Comparison of ENCODE assay signal across 28 cellular contexts in genomic region chr17:1568950-1569810, GRCh38. TPM values are rescaled to one million over a fixed set of nuclear protein-coding genes. Genes with fewer than 3 reads are reported as not detected.
DNase-seq lines count a peak whose midpoint lies in the region; ATAC-seq and TF ChIP-seq lines count a peak whose summit lies in the region.
"Had no signal": no experiment of that assay in that cellular context is flagged by ENCODE, and none has a peak within 500 bp of the region (broad histone marks: within the 10 kb centered on the region; RNA-seq: fewer than 3 reads in every experiment).

No MANE protein-coding gene starts in this region.

- H2BK15ac ChIP-seq in mesenchymal stem cell (ENCODE audit: low read depth, poor library complexity, severe bottlenecking): no peak overlapping the region

- H3K27ac Mint-ChIP-seq in chondrocyte (ENCODE audit: unreplicated experiment): no peak overlapping the region
- H3K27ac Mint-ChIP-seq: activated CD4-positive, alpha-beta memory T cell treated with anti-CD3 and anti-CD28 coated beads for 36 hours; T-helper 2 cell treated with Interferon-gamma antibody and Interleukin-4, amounts not matched to agents 5 μg/mL and 100 μg/mL, for 36 hours had no signal

- peaks cover 6% of the 10 kb centered on the region for H3K4me1 Mint-ChIP-seq in chondrocyte (ENCODE audit: low read depth)

- DNase-seq in DMS53 treated with DMSO at 0.1 percent for 48 hours (lab: John Stamatoyannopoulos, UW; ENCODE audit: unreplicated experiment) (peak; percentile 15), colonic mucosa (peak; percentile 41), mesenchymal stem cell (no peak), heart right ventricle (no peak), chondrocyte (ENCODE audit: low spot score) (no peak)
- DNase-seq: activated CD4-positive, alpha-beta memory T cell treated with anti-CD3 and anti-CD28 coated beads for 36 hours; activated naive CD4-positive, alpha-beta T cell; amniotic stem cell; CD4-positive, alpha-beta memory T cell; DMS79 treated with DMSO at 0.1 percent for 48 hours; dorsolateral prefrontal cortex; midbrain; NCI-H1092; NCI-H524 treated with DMSO at 0.1 percent for 48 hours; psoas muscle; SK-N-SH; stimulated activated CD4-positive, alpha-beta T cell treated with anti-CD3 and anti-CD28 coated beads, Interleukin-2, amount 100 ng/mL, for 48 hours; stomach; trophoblast cell had no signal

- H3K23ac ChIP-seq in mesenchymal stem cell (ENCODE audit: low read length in 2 of 2): no peak overlapping the region

- H3K36me3 ChIP-seq in OCI-LY1 (ENCODE audit: insufficient read depth, low read length) (peaks cover 9% of the 10 kb centered on the region), colonic mucosa (no peaks in the 10 kb centered on the region), mesenchymal stem cell (ENCODE audit: control insufficient read depth in 1 of 2, insufficient read depth in 2 of 2, low read depth in 1 of 2, low read length in 2 of 2) (no peaks in the 10 kb centered on the region), heart right ventricle (no peaks in the 10 kb centered on the region)
- H3K36me3 ChIP-seq: cardiac muscle cell, left lung, stomach had no signal

- H4K8ac ChIP-seq in mesenchymal stem cell (ENCODE audit: low read length): no peak overlapping the region

- no peak overlapping the region for H2BK12ac ChIP-seq in mesenchymal stem cell (ENCODE audit: low read length in 2 of 2)

- no peak for TF ChIP-seq CTCF in OCI-LY1 (IDR thresholded peaks at IDR 0.05; ENCODE audit: low read length)
- TF ChIP-seq CTCF in colonic mucosa (IDR thresholded peaks at IDR 0.05): no peak
- TF ChIP-seq CTCF in heart right ventricle (IDR thresholded peaks at IDR 0.05): no peak
- TF ChIP-seq CTCF in chondrocyte (IDR thresholded peaks at IDR 0.05): no peak

- H3K27ac ChIP-seq in OCI-LY1 (ENCODE audit: low read depth, low read length, poor library complexity, severe bottlenecking): peak overlapping the region; percentile 66
- no peak overlapping the region for H3K27ac ChIP-seq in colonic mucosa
- no peak overlapping the region for H3K27ac ChIP-seq in mesenchymal stem cell (ENCODE audit: low read length, poor library complexity, severe bottlenecking)
- no peak overlapping the region for H3K27ac ChIP-seq in heart right ventricle
- H3K27ac ChIP-seq: cardiac muscle cell, dorsolateral prefrontal cortex, left lung, psoas muscle, skin epidermis, stomach had no signal

- H4K91ac ChIP-seq in mesenchymal stem cell (ENCODE audit: low read length): peak overlapping the region; percentile 34

- 77% methylated on average over 27 of the region's 27 CpGs for WGBS in mesenchymal stem cell
- WGBS in heart right ventricle, 2 donors: 67 to 73% methylated on average over 27 of the region's 27 CpGs

- no peaks in the 10 kb centered on the region for H3K36me3 Mint-ChIP-seq in chondrocyte (ENCODE audit: low read depth)
- H3K36me3 Mint-ChIP-seq: activated CD4-positive, alpha-beta memory T cell treated with anti-CD3 and anti-CD28 coated beads for 36 hours; CD4-positive, alpha-beta memory T cell had no signal

- no peaks in the 10 kb centered on the region for H3K9me2 ChIP-seq in OCI-LY1 (ENCODE audit: low read depth, low read length)
- H3K9me2 ChIP-seq: SK-N-SH had no signal

- H2AK5ac ChIP-seq in mesenchymal stem cell (ENCODE audit: low read length, severe bottlenecking): no peak overlapping the region

- H3K79me2 ChIP-seq in OCI-LY1 (ENCODE audit: insufficient read depth, low read length): no peaks in the 10 kb centered on the region

- H3K4me2 ChIP-seq in OCI-LY1 (ENCODE audit: low read length) (peak overlapping the region; percentile 53), mesenchymal stem cell (ENCODE audit: low read length, poor library complexity, severe bottlenecking) (no peak overlapping the region)
- H3K4me2 ChIP-seq: SK-N-SH had no signal

- no peak overlapping the region for H2BK120ac ChIP-seq in mesenchymal stem cell (ENCODE audit: low read depth, low read length)

- H3K4me3 Mint-ChIP-seq in chondrocyte (ENCODE audit: unreplicated experiment): no peak overlapping the region
- H3K4me3 Mint-ChIP-seq: activated CD4-positive, alpha-beta memory T cell treated with anti-CD3 and anti-CD28 coated beads for 36 hours; T-helper 2 cell treated with Interferon-gamma antibody and Interleukin-4, amounts not matched to agents 5 μg/mL and 100 μg/mL, for 36 hours had no signal

- H3K4me3 ChIP-seq in OCI-LY1 (ENCODE audit: low read depth, low read length, poor library complexity, severe bottlenecking) (peak overlapping the region; percentile 33), colonic mucosa (no peak overlapping the region), mesenchymal stem cell (ENCODE audit: insufficient read depth in 1 of 2, low read depth in 1 of 2, low read length in 2 of 2) (no peak overlapping the region), heart right ventricle (no peak overlapping the region)
- H3K4me3 ChIP-seq: cardiac muscle cell, dorsolateral prefrontal cortex, left lung, psoas muscle, skin epidermis, stomach had no signal

- H3K79me1 ChIP-seq in mesenchymal stem cell (replicated peaks; ENCODE audit: low read length, poor library complexity, severe bottlenecking): no peaks in the 10 kb centered on the region

- H2AFZ ChIP-seq in OCI-LY1 (ENCODE audit: low read length) (no peak overlapping the region; the same call in 1 of the 2 replicates), mesenchymal stem cell (ENCODE audit: low read depth, low read length) (peak overlapping the region; percentile 49)

- no peaks in the 10 kb centered on the region for H3F3A ChIP-seq in OCI-LY1 (ENCODE audit: insufficient read depth, low read length)

- H3K27me3 ChIP-seq in OCI-LY1 (ENCODE audit: insufficient read depth, low read length) (no peaks in the 10 kb centered on the region), colonic mucosa (no peaks in the 10 kb centered on the region), mesenchymal stem cell (ENCODE audit: control insufficient read depth in 1 of 2, insufficient read depth in 1 of 2, low read length in 2 of 2) (peaks cover 0 to 18% of the 10 kb centered on the region in 2 experiments), heart right ventricle (no peaks in the 10 kb centered on the region)
- H3K27me3 ChIP-seq: cardiac muscle cell, dorsolateral prefrontal cortex, left lung, stomach had no signal

- H3K9ac ChIP-seq in OCI-LY1 (ENCODE audit: low read length): no peak overlapping the region; the same call in 1 of the 2 replicates
- H3K9ac ChIP-seq in colonic mucosa (ENCODE audit: low read depth in 2 of 2, low read length in 2 of 2): peak overlapping the region; percentile 24 to 46
- no peak overlapping the region for H3K9ac ChIP-seq in mesenchymal stem cell (ENCODE audit: low read length)
- H3K9ac ChIP-seq: SK-N-SH had no signal

- H3K4ac ChIP-seq in mesenchymal stem cell (ENCODE audit: low read depth in 1 of 2, low read length in 2 of 2): no peak overlapping the region

- peak overlapping the region in 1 of 2 experiments; percentile 64 for H3K14ac ChIP-seq in mesenchymal stem cell (ENCODE audit: low read length in 2 of 2)

- no peak for ATAC-seq in activated CD4-positive, CD25-positive, alpha-beta regulatory T cell treated with anti-CD3 and anti-CD28 coated beads, Interleukin-2, amount 50 U/mL, for 24 hours
- ATAC-seq in heart right ventricle: no peak
- no peak for ATAC-seq in HG03565 (IDR thresholded peaks at IDR 0.05; ENCODE audit: unreplicated experiment)
- ATAC-seq: left lung, Panc1, psoas muscle had no signal

- H3K27me3 Mint-ChIP-seq in chondrocyte (ENCODE audit: low read depth): no peaks in the 10 kb centered on the region
- H3K27me3 Mint-ChIP-seq: activated CD4-positive, alpha-beta memory T cell treated with anti-CD3 and anti-CD28 coated beads for 36 hours; CD4-positive, alpha-beta memory T cell had no signal

- H4K20me1 ChIP-seq in OCI-LY1 (ENCODE audit: insufficient read depth, low read length): no peaks in the 10 kb centered on the region

- H2BK5ac ChIP-seq in mesenchymal stem cell (ENCODE audit: low read depth, low read length, poor library complexity, severe bottlenecking): no peak overlapping the region

- intact Hi-C loops in colonic mucosa (cut with DNase I): no loop called here
- intact Hi-C loops in heart right ventricle (cut with DNase I): loop anchor here in 1 of 10 donors (10.0 kb wide), 1 partner anchor 294 kb away; the partner anchor contains the start of genes BHLHA9 and TRARG1

- H3K9me3 ChIP-seq in OCI-LY1 (ENCODE audit: low read length) (no peaks in the 10 kb centered on the region), colonic mucosa (no peaks in the 10 kb centered on the region), mesenchymal stem cell (ENCODE audit: control insufficient read depth, low read length) (no peaks in the 10 kb centered on the region), heart right ventricle (no peaks in the 10 kb centered on the region)
- H3K9me3 ChIP-seq: left lung, psoas muscle, SK-N-SH, stomach had no signal

- no peaks in the 10 kb centered on the region for H3K9me3 Mint-ChIP-seq in chondrocyte (ENCODE audit: low read depth)
- H3K9me3 Mint-ChIP-seq: activated CD4-positive, alpha-beta memory T cell treated with anti-CD3 and anti-CD28 coated beads for 36 hours; neural crest cell; T-helper 2 cell treated with Interferon-gamma antibody and Interleukin-4, amounts not matched to agents 5 μg/mL and 100 μg/mL, for 36 hours had no signal

- H3K4me1 ChIP-seq in OCI-LY1 (ENCODE audit: insufficient read depth, low read length, severe bottlenecking): peaks cover 34% of the 10 kb centered on the region
- H3K4me1 ChIP-seq in colonic mucosa: peaks cover 3% of the 10 kb centered on the region
- H3K4me1 ChIP-seq in mesenchymal stem cell (ENCODE audit: control insufficient read depth, insufficient read depth, low read depth, low read length): peaks cover 13% of the 10 kb centered on the region
- H3K4me1 ChIP-seq in heart right ventricle: peaks cover 0 to 25% (median 7%) of the 10 kb centered on the region in 9 donors

- no peak overlapping the region for H3K18ac ChIP-seq in mesenchymal stem cell (ENCODE audit: low read depth in 1 of 2, low read length in 2 of 2)

RNA-seq across cellular contexts. Expression of gene PITPNA, which starts 6.6 kb away (rescaled TPM):
- total RNA-seq in colonic mucosa (10 to 100 TPM; 77.8 to 83.2 TPM), heart right ventricle (10 to 100 TPM; 39.5 to 61.0 (median 50.6) TPM), chondrocyte (60.7 to 69.1 TPM (median 68.2 TPM) in 3 replicates)
- polyA plus RNA-seq in mesenchymal stem cell (2013, experiment 1 of 2): 71.7 TPM
- 78.4 TPM for polyA plus RNA-seq in mesenchymal stem cell (2013, experiment 2 of 2)
- 10 to 100 TPM in 1 of 2 donors, 1 to 10 TPM in 1; 8.0 to 36.9 TPM for polyA plus RNA-seq in heart right ventricle

RNA-seq across cellular contexts. Expression of gene INPP5K, which starts 52.8 kb away (rescaled TPM):
- total RNA-seq in colonic mucosa (10 to 100 TPM; 27.6 to 35.5 TPM), heart right ventricle (10 to 100 TPM; 26.8 to 41.2 (median 32.7) TPM), chondrocyte (30.2 to 35.3 TPM (median 34.3 TPM) in 3 replicates)
- polyA plus RNA-seq in mesenchymal stem cell (2013, experiment 1 of 2): 18.7 TPM
- polyA plus RNA-seq in mesenchymal stem cell (2013, experiment 2 of 2): 20.5 TPM
- polyA plus RNA-seq in heart right ventricle: 10 to 100 TPM; 38.6 to 45.5 TPM

RNA-seq across cellular contexts. Expression of gene SLC43A2, which starts 59.5 kb away (rescaled TPM):
- 10 to 100 TPM; 29.3 to 38.7 TPM for total RNA-seq in colonic mucosa
- polyA plus RNA-seq in mesenchymal stem cell (2013, experiment 1 of 2): 14.0 TPM
- polyA plus RNA-seq in mesenchymal stem cell (2013, experiment 2 of 2): 13.3 TPM
- total RNA-seq in heart right ventricle: 10 to 100 TPM in 1 of 10 donors, 1 to 10 TPM in 9; 4.1 to 16.4 (median 7.0) TPM
- polyA plus RNA-seq in heart right ventricle: 1 to 10 TPM; 1.6 to 3.9 TPM
- 3.0 to 3.7 TPM (median 3.3 TPM) in 3 replicates for total RNA-seq in chondrocyte

Comparison
In these comparisons a context has a peak if more than half of its experiments do, and no peak if none do; other contexts are left out.
1. DNase-seq: peak in DMS53 treated with DMSO at 0.1 percent for 48 hours (single experiment) and colonic mucosa (single experiment); none in mesenchymal stem cell (single experiment), heart right ventricle (0 of 2) and chondrocyte (single experiment).
2. H3K9ac ChIP-seq: peak in colonic mucosa (2 of 2); none in OCI-LY1 (single experiment) and mesenchymal stem cell (single experiment).